ENCODE assay signal across 8 cellular contexts in the genomic region with DNA sequence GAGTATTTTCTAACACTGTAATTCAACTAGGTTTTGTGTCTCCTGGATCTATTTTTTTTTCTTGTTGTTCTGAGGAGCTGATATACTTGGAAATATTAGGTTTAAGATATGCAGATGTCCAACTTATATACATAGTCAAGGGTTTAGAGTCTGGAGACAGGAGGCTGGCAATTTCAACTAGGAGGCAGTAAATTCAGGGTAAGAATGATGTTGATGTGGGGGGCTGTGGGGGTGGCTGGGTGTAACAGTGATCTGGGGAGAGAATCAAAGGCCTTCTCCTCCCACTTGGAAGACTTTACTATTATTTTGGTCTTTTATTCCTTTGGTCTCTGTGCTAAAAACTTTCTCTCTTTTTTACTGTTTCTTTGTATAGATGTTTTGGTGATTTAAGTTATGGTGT.
A peak's percentile ranks its signal among the peaks of the same experiment; 100 is the strongest.
DNase-seq lines count a peak whose midpoint lies in the region; ATAC-seq, FAIRE-seq and TF ChIP-seq lines count a peak whose summit lies in the region.

No MANE protein-coding gene starts in this region.

- H4K20me1 ChIP-seq in GM12878 (ENCODE audit: control insufficient read depth, insufficient read depth) = no peaks in the 10 kb centered on the region

- intact Hi-C loops in GM12878 (cut with micrococcal nuclease; ENCODE audit: unreplicated experiment) (loop anchor here (1.0 to 2.0 kb wide), 2 partner anchors 14 to 86 kb away; no protein-coding TSS in a partner anchor), lower lobe of right lung (cut with DNase I) (no loop called here), stomach (cut with DNase I; ENCODE audit: low total_unique reads) (no loop called here)
- intact Hi-C loops in activated T-helper 1 cell treated with anti-CD3 and anti-CD28 coated beads, Interleukin-12 subunit alpha, Interleukin-12 subunit beta, Interleukin-2, Interleukin-4 antibody, amounts not matched to agents 30 ng/mL and 10 ng/mL and 1 ng/mL, durations not matched to agents 14 hours and 24 hours and 36 hours (cut with micrococcal nuclease) = no loop called here

- H3K36me3 Mint-ChIP-seq in activated CD8-positive, alpha-beta memory T cell treated with anti-CD3 and anti-CD28 coated beads, Interleukin-2, amount 10 ng/mL, durations not matched to agents 7 days and 5 days = no peaks in the 10 kb centered on the region
- no peaks in the 10 kb centered on the region for H3K36me3 Mint-ChIP-seq in activated T-helper 1 cell treated with anti-CD3 and anti-CD28 coated beads, Interleukin-12 subunit alpha, Interleukin-12 subunit beta, Interleukin-2, Interleukin-4 antibody, amounts not matched to agents 30 ng/mL and 10 ng/mL and 1 ng/mL, durations not matched to agents 14 hours and 24 hours and 36 hours (ENCODE audit: low read depth)

- BruUV-seq in GM12878 (replicated peaks; lab: Mats Ljungman, UMichigan) = TSS peak; percentile 56

- FAIRE-seq in GM12878 (lab: Jason Lieb, UNC) = no peak

- H3K4me1 ChIP-seq in GM12878 (ENCODE audit: control insufficient read depth, insufficient read depth, low read length) (peaks cover 21% of the 10 kb centered on the region), lower lobe of right lung (peaks cover 20% of the 10 kb centered on the region), stomach (peaks cover 12 to 45% (median 25%) of the 10 kb centered on the region in 4 donors)

- CTCF ChIA-PET in GM12878 (lab: Yijun Ruan, JAX) = interaction anchor here (0.8 to 10.5 kb wide), 6 partner anchors 9 to 109 kb away, joined by 3 to 100 read pairs (median 4); no protein-coding TSS in a partner anchor
- CTCF ChIA-PET in activated CD8-positive, alpha-beta memory T cell treated with anti-CD3 and anti-CD28 coated beads, Interleukin-2, amount 10 ng/mL, durations not matched to agents 7 days and 5 days (lab: Charles Lee) = interaction anchor here (0.7 to 2.4 kb wide), 3 partner anchors 9 to 20 kb away, joined by 3 to 9 read pairs (median 4); no protein-coding TSS in a partner anchor

- ATAC-seq in GM12878 (peak; percentile 11; the same call in 2 of the 3 replicates), lower lobe of right lung (no peak)
- ATAC-seq in activated CD8-positive, alpha-beta memory T cell treated with anti-CD3 and anti-CD28 coated beads, Interleukin-2, amount 10 ng/mL, durations not matched to agents 7 days and 5 days = no peak

- H2AFZ ChIP-seq in GM12878 (ENCODE audit: control insufficient read depth, low read depth, low read length) = peak overlapping the region; percentile 60

- no peak overlapping the region for H3K27ac Mint-ChIP-seq in activated CD8-positive, alpha-beta memory T cell treated with anti-CD3 and anti-CD28 coated beads, Interleukin-2, amount 10 ng/mL, durations not matched to agents 7 days and 5 days
- H3K27ac Mint-ChIP-seq in activated T-helper 1 cell treated with anti-CD3 and anti-CD28 coated beads, Interleukin-12 subunit alpha, Interleukin-12 subunit beta, Interleukin-2, Interleukin-4 antibody, amounts not matched to agents 30 ng/mL and 10 ng/mL and 1 ng/mL, durations not matched to agents 14 hours and 24 hours and 36 hours = no peak overlapping the region

- H3K9me3 Mint-ChIP-seq in activated CD8-positive, alpha-beta memory T cell treated with anti-CD3 and anti-CD28 coated beads, Interleukin-2, amount 10 ng/mL, durations not matched to agents 7 days and 5 days (ENCODE audit: low read depth) = no peaks in the 10 kb centered on the region
- H3K9me3 Mint-ChIP-seq in activated T-helper 1 cell treated with anti-CD3 and anti-CD28 coated beads, Interleukin-12 subunit alpha, Interleukin-12 subunit beta, Interleukin-2, Interleukin-4 antibody, amounts not matched to agents 30 ng/mL and 10 ng/mL and 1 ng/mL, durations not matched to agents 14 hours and 24 hours and 36 hours = no peaks in the 10 kb centered on the region

- peak overlapping the region; percentile 38 for H3K4me3 ChIP-seq in HFF-Myc (replicated peaks; ENCODE audit: low read depth, low read length)
- H3K4me3 ChIP-seq in GM12878 = peak overlapping the region; percentile 70
- H3K4me3 ChIP-seq in lower lobe of right lung = no peak overlapping the region
- peak overlapping the region; percentile 28 to 44 (median 32) for H3K4me3 ChIP-seq in stomach

- peaks cover 4% of the 10 kb centered on the region for H3K4me1 Mint-ChIP-seq in activated CD8-positive, alpha-beta memory T cell treated with anti-CD3 and anti-CD28 coated beads, Interleukin-2, amount 10 ng/mL, durations not matched to agents 7 days and 5 days
- H3K4me1 Mint-ChIP-seq in activated T-helper 1 cell treated with anti-CD3 and anti-CD28 coated beads, Interleukin-12 subunit alpha, Interleukin-12 subunit beta, Interleukin-2, Interleukin-4 antibody, amounts not matched to agents 30 ng/mL and 10 ng/mL and 1 ng/mL, durations not matched to agents 14 hours and 24 hours and 36 hours (ENCODE audit: low read depth) = no peaks in the 10 kb centered on the region

- H3K79me2 ChIP-seq in GM12878 (ENCODE audit: control insufficient read depth, insufficient read depth, low read length) = peaks cover 13% of the 10 kb centered on the region

- in situ Hi-C loops in GM12878 (cut with MboI) = no loop called here
- in situ Hi-C loops in ACHN (cut with HindIII; ENCODE audit: low pct_ligation_motif_present, low pct_unique_long_range_greater_than_20kb, low sequenced_read_pairs) = no loop called here

- H3K4me2 ChIP-seq in GM12878 (ENCODE audit: control insufficient read depth, insufficient read depth) = peak overlapping the region; percentile 88

- TF ChIP-seq POLR2A in GM12878 (IDR thresholded peaks at IDR 0.05; ENCODE audit: low read depth, low read length) (no peak), stomach (IDR thresholded peaks at IDR 0.05) (no peak)

- RAD21 ChIA-PET in GM12878 (lab: Charles Lee; ENCODE audit: unreplicated experiment) = interaction anchor here (0.9 to 1.0 kb wide), 2 partner anchors 15 to 20 kb away, joined by 3 read pairs; no protein-coding TSS in a partner anchor

- no peak for TF ChIP-seq CTCF in HFF-Myc (IDR thresholded peaks at IDR 0.05; ENCODE audit: low read depth, low read length, missing control alignments)
- no peak for TF ChIP-seq CTCF in GM12878 (IDR thresholded peaks at IDR 0.05 in 2 of 3, conservative IDR thresholded peaks at IDR 0.05 in 1 of 3; ENCODE audit: control insufficient read depth in 2 of 3, extremely low read depth in 1 of 3, insufficient read depth in 1 of 3, low read depth in 3 of 3, low read length in 3 of 3)
- TF ChIP-seq CTCF in lower lobe of right lung (IDR thresholded peaks at IDR 0.05) = no peak
- TF ChIP-seq CTCF in stomach (IDR thresholded peaks at IDR 0.05) = no peak

- H3K9ac ChIP-seq in GM12878 (ENCODE audit: control insufficient read depth, insufficient read depth, low read length) = peak overlapping the region; percentile 67

- H3K9me3 ChIP-seq in GM12878 (replicated peaks; ENCODE audit: control insufficient read depth, insufficient read depth, low read length) (no peaks in the 10 kb centered on the region), lower lobe of right lung (no peaks in the 10 kb centered on the region), stomach (no peaks in the 10 kb centered on the region)

- TF ChIP-seq RAD21 in GM12878 (IDR thresholded peaks at IDR 0.05; ENCODE audit: insufficient read depth, low read depth, low read length) = no peak

- H3K4me3 Mint-ChIP-seq in activated CD8-positive, alpha-beta memory T cell treated with anti-CD3 and anti-CD28 coated beads, Interleukin-2, amount 10 ng/mL, durations not matched to agents 7 days and 5 days = no peak overlapping the region
- no peak overlapping the region for H3K4me3 Mint-ChIP-seq in activated T-helper 1 cell treated with anti-CD3 and anti-CD28 coated beads, Interleukin-12 subunit alpha, Interleukin-12 subunit beta, Interleukin-2, Interleukin-4 antibody, amounts not matched to agents 30 ng/mL and 10 ng/mL and 1 ng/mL, durations not matched to agents 14 hours and 24 hours and 36 hours

- POLR2A ChIA-PET in GM12878 (lab: Charles Lee) = interaction anchor here (1.1 kb wide), 1 partner anchor 14 kb away, joined by 3 read pairs; no protein-coding TSS in a partner anchor

- no peaks in the 10 kb centered on the region for H3K36me3 ChIP-seq in GM12878 (ENCODE audit: control insufficient read depth in 2 of 2, insufficient read depth in 2 of 2, low read length in 1 of 2)
- no peaks in the 10 kb centered on the region for H3K36me3 ChIP-seq in lower lobe of right lung
- H3K36me3 ChIP-seq in stomach = peaks cover 0 to 11% (median 0%) of the 10 kb centered on the region in 4 donors

- SMC1A ChIA-PET in GM12878 (lab: Charles Lee; ENCODE audit: uncharacterized antibody, unreplicated experiment) = interaction anchor here (0.6 to 8.7 kb wide), 10 partner anchors 11 to 1154 kb away, joined by 3 to 56 read pairs (median 6); partner anchors contain the start of genes ABCA5 and MAP2K6

- H3K27me3 Mint-ChIP-seq in activated CD8-positive, alpha-beta memory T cell treated with anti-CD3 and anti-CD28 coated beads, Interleukin-2, amount 10 ng/mL, durations not matched to agents 7 days and 5 days = no peaks in the 10 kb centered on the region
- H3K27me3 Mint-ChIP-seq in activated T-helper 1 cell treated with anti-CD3 and anti-CD28 coated beads, Interleukin-12 subunit alpha, Interleukin-12 subunit beta, Interleukin-2, Interleukin-4 antibody, amounts not matched to agents 30 ng/mL and 10 ng/mL and 1 ng/mL, durations not matched to agents 14 hours and 24 hours and 36 hours (ENCODE audit: insufficient read depth) = no peaks in the 10 kb centered on the region

- no peak for DNase-seq in HFF-Myc (ENCODE audit: extremely low read depth, low read depth)
- DNase-seq in GM12878 (ENCODE audit: low read depth, low spot score) = no peak
- no peak for DNase-seq in lower lobe of right lung
- DNase-seq in stomach = no peak
- DNase-seq in activated CD8-positive, alpha-beta memory T cell treated with anti-CD3 and anti-CD28 coated beads, Interleukin-2, amount 10 ng/mL, durations not matched to agents 7 days and 5 days = no peak
- DNase-seq in activated gamma-delta T cell (lab: John Stamatoyannopoulos, UW) = no peak
- DNase-seq in activated T-helper 1 cell treated with anti-CD3 and anti-CD28 coated beads, Interleukin-12 subunit alpha, Interleukin-12 subunit beta, Interleukin-2, Interleukin-4 antibody, amounts not matched to agents 30 ng/mL and 10 ng/mL and 1 ng/mL, durations not matched to agents 14 hours and 24 hours and 36 hours (ENCODE audit: low spot score) = no peak
- no peak for DNase-seq in ACHN

- TF ChIP-seq EP300 in GM12878 (IDR thresholded peaks at IDR 0.05; ENCODE audit: borderline replicate concordance in 1 of 2, control insufficient read depth in 1 of 2, low read depth in 2 of 2, low read length in 2 of 2) (no peak), stomach (IDR thresholded peaks at IDR 0.05) (no peak)

- H3K27ac ChIP-seq in GM12878 (ENCODE audit: control insufficient read depth, insufficient read depth) (peak overlapping the region; percentile 88), lower lobe of right lung (peak overlapping the region; percentile 27), stomach (peak overlapping the region in 4 of 5 donors; percentile 55 to 79 (median 72))

- H3K27me3 ChIP-seq in GM12878 (replicated peaks in 1 of 2; ENCODE audit: control insufficient read depth in 2 of 2, insufficient read depth in 2 of 2, low read length in 1 of 2) (no peaks in the 10 kb centered on the region), lower lobe of right lung (ENCODE audit: low read depth) (no peaks in the 10 kb centered on the region), stomach (no peaks in the 10 kb centered on the region)

Comparison
In these comparisons a context has a peak if more than half of its experiments do, and no peak if none do; other contexts are left out.
1. H3K27ac ChIP-seq: peak in every context shown above with its lines; median percentile 88 in GM12878; 72 in stomach; 27 in lower lobe of right lung.